In the genomic region with DNA sequence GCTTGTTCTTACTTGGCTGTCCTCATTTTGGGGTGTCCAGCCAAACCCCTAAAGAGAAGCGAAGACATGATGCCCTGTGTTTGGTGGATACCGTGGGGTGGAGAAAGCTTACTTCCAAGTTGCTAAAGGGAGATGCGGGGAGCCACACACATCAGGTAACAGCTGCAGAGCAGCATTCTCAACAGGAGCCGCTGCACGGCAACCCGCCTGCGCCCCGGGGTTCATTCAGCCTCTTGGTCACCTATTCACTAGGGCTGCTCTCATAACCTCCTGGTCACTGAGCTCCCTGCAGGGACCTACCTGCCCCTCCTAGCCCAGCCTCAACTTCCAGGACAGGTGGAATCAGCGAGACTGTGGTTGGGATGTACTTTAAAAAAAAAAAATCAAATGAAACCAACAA, we compare ENCODE assay signal across 23 cellular contexts. TPM values are rescaled to one million over a fixed set of nuclear protein-coding genes. Genes with fewer than 3 reads are reported as not detected.
DNase-seq lines count a peak whose midpoint lies in the region; ATAC-seq and TF ChIP-seq lines count a peak whose summit lies in the region.
"Had no signal": no experiment of that assay in that cellular context is flagged by ENCODE, and none has a peak within 500 bp of the region (broad histone marks: within the 10 kb centered on the region; RNA-seq: fewer than 3 reads in every experiment).

No MANE protein-coding gene starts in this region.

- no peak overlapping the region for H3K9ac ChIP-seq in skeletal muscle tissue (ENCODE audit: low read depth in 1 of 3, low read length in 3 of 3)

- H3K4me1 ChIP-seq in naive thymus-derived CD4-positive, alpha-beta T cell (ENCODE audit: control insufficient read depth in 2 of 2, insufficient read depth in 2 of 2, low read length in 2 of 2), result peaks cover 7 to 32% of the 10 kb centered on the region in 2 donors
- peaks cover 38 to 80% (median 67%) of the 10 kb centered on the region in 3 donors for H3K4me1 ChIP-seq in skeletal muscle tissue (ENCODE audit: control insufficient read depth in 3 of 3, insufficient read depth in 3 of 3, low read length in 3 of 3)
- H3K4me1 ChIP-seq: Caco-2 had no signal

- H3K9me3 Mint-ChIP-seq in naive thymus-derived CD4-positive, alpha-beta T cell, result no peaks in the 10 kb centered on the region
- no peaks in the 10 kb centered on the region for H3K9me3 Mint-ChIP-seq in activated T-helper 2 cell treated with anti-CD3 and anti-CD28 coated beads, Interferon-gamma antibody, Interleukin-2, Interleukin-4, amounts not matched to agents 10 μg/mL and 5 μg/mL and 100 μg/mL, durations not matched to agents 14 hours and 24 hours and 36 hours
- H3K9me3 Mint-ChIP-seq: GM23338 had no signal

- CTCF ChIA-PET in naive thymus-derived CD4-positive, alpha-beta T cell (lab: Charles Lee), result interaction anchor here (0.8 to 1.3 kb wide), 2 partner anchors 37 to 55 kb away, joined by 3 to 4 read pairs; no protein-coding TSS in a partner anchor
- CTCF ChIA-PET in RWPE1 (lab: Yijun Ruan, JAX), result no interaction called here

- no peaks in the 10 kb centered on the region for H3K27me3 ChIP-seq in naive thymus-derived CD4-positive, alpha-beta T cell (ENCODE audit: control insufficient read depth in 2 of 2, insufficient read depth in 2 of 2, low read length in 2 of 2)
- H3K27me3 ChIP-seq in skeletal muscle tissue (ENCODE audit: control insufficient read depth in 3 of 3, insufficient read depth in 3 of 3, low read length in 3 of 3), result no peaks in the 10 kb centered on the region
- H3K27me3 ChIP-seq: MG63 had no signal

- peaks cover 15 to 60% (median 20%) of the 10 kb centered on the region in 3 experiments for H3K36me3 ChIP-seq in naive thymus-derived CD4-positive, alpha-beta T cell (ENCODE audit: control insufficient read depth in 2 of 3, insufficient read depth in 3 of 3, low read length in 3 of 3)
- H3K36me3 ChIP-seq in skeletal muscle tissue (ENCODE audit: control insufficient read depth in 3 of 3, insufficient read depth in 3 of 3, low read length in 3 of 3), result peaks cover 37 to 51% (median 45%) of the 10 kb centered on the region in 3 donors

- H3K27ac Mint-ChIP-seq in naive thymus-derived CD4-positive, alpha-beta T cell, result peak overlapping the region in 7 of 9 donors; percentile 32 to 79 (median 71)
- no peak overlapping the region for H3K27ac Mint-ChIP-seq in activated T-helper 2 cell treated with anti-CD3 and anti-CD28 coated beads, Interferon-gamma antibody, Interleukin-2, Interleukin-4, amounts not matched to agents 10 μg/mL and 5 μg/mL and 100 μg/mL, durations not matched to agents 14 hours and 24 hours and 36 hours
- H3K27ac Mint-ChIP-seq: GM23338 had no signal

- DNase-seq in left cardiac atrium (peak; percentile 8), Right ventricle myocardium inferior (ENCODE audit: missing footprints) (no peak), D341Med (ENCODE audit: low spot score) (peak; percentile 26), NCI-H2171 treated with DMSO at 0.1 percent for 48 hours (lab: John Stamatoyannopoulos, UW) (no peak), RWPE1 (ENCODE audit: low spot score) (no peak)
- DNase-seq in naive thymus-derived CD4-positive, alpha-beta T cell, result no peak
- no peak for DNase-seq in activated T-helper 2 cell treated with anti-CD3 and anti-CD28 coated beads, Interferon-gamma antibody, Interleukin-2, Interleukin-4, amounts not matched to agents 10 μg/mL and 5 μg/mL and 100 μg/mL, durations not matched to agents 14 hours and 24 hours and 36 hours (ENCODE audit: low spot score)
- DNase-seq: C1 segment of cervical spinal cord, Caco-2, DMS153, GF-D8, HCEC 1CT, IMR-90, MG63, NCI-H1048, NCI-H1436, NCI-H1930, NCI-H345, NCI-H524 treated with DMSO at 0.1 percent for 48 hours, SIG-M5 had no signal

- H3K4me1 Mint-ChIP-seq in naive thymus-derived CD4-positive, alpha-beta T cell, result peaks cover 26 to 87% (median 76%) of the 10 kb centered on the region in 7 donors
- H3K4me1 Mint-ChIP-seq in activated T-helper 2 cell treated with anti-CD3 and anti-CD28 coated beads, Interferon-gamma antibody, Interleukin-2, Interleukin-4, amounts not matched to agents 10 μg/mL and 5 μg/mL and 100 μg/mL, durations not matched to agents 14 hours and 24 hours and 36 hours (ENCODE audit: low read depth), result peaks cover 20% of the 10 kb centered on the region

- ATAC-seq in left cardiac atrium (no peak), Right ventricle myocardium inferior (no peak)
- ATAC-seq in naive thymus-derived CD4-positive, alpha-beta T cell, result no peak
- ATAC-seq: GM23338 had no signal

- TF ChIP-seq CTCF in RWPE1 (conservative IDR thresholded peaks at IDR 0.05; ENCODE audit: low read depth), result no peak

- no peak overlapping the region for H3K4me3 ChIP-seq in naive thymus-derived CD4-positive, alpha-beta T cell (ENCODE audit: low read length)
- H3K4me3 ChIP-seq in skeletal muscle tissue (ENCODE audit: low read length in 3 of 3), result no peak overlapping the region
- H3K4me3 ChIP-seq: GM23338, MG63 had no signal

- no peak overlapping the region for H3K27ac ChIP-seq in naive thymus-derived CD4-positive, alpha-beta T cell (ENCODE audit: low read depth, low read length)
- H3K27ac ChIP-seq in skeletal muscle tissue (ENCODE audit: low read depth, low read length) (peak overlapping the region; percentile 69), RWPE1 (no peak overlapping the region)
- H3K27ac ChIP-seq: HL-60 had no signal

- peaks cover 13 to 62% (median 37%) of the 10 kb centered on the region in 5 donors for H3K36me3 Mint-ChIP-seq in naive thymus-derived CD4-positive, alpha-beta T cell
- H3K36me3 Mint-ChIP-seq in activated T-helper 2 cell treated with anti-CD3 and anti-CD28 coated beads, Interferon-gamma antibody, Interleukin-2, Interleukin-4, amounts not matched to agents 10 μg/mL and 5 μg/mL and 100 μg/mL, durations not matched to agents 14 hours and 24 hours and 36 hours (ENCODE audit: low read depth), result peaks cover 78% of the 10 kb centered on the region

- no peak overlapping the region for H3K4me3 Mint-ChIP-seq in naive thymus-derived CD4-positive, alpha-beta T cell
- H3K4me3 Mint-ChIP-seq in activated T-helper 2 cell treated with anti-CD3 and anti-CD28 coated beads, Interferon-gamma antibody, Interleukin-2, Interleukin-4, amounts not matched to agents 10 μg/mL and 5 μg/mL and 100 μg/mL, durations not matched to agents 14 hours and 24 hours and 36 hours (ENCODE audit: low read depth), result no peak overlapping the region
- H3K4me3 Mint-ChIP-seq: GM23338 had no signal

- POLR2A ChIA-PET in naive thymus-derived CD4-positive, alpha-beta T cell (lab: Charles Lee), result interaction anchor here (1.0 kb wide), 1 partner anchor 52 kb away, joined by 3 read pairs; no protein-coding TSS in a partner anchor
- POLR2A ChIA-PET in RWPE1 (lab: Yijun Ruan, JAX; ENCODE audit: low non-redundant PET), result no interaction called here

- intact Hi-C loops in left cardiac atrium (cut with DNase I), result loop anchor here (5.0 kb wide), 1 partner anchor 298 kb away; no protein-coding TSS in a partner anchor
- intact Hi-C loops in Right ventricle myocardium inferior (cut with DNase I), result loop anchor here (5.0 kb wide), 1 partner anchor 78 kb away; no protein-coding TSS in a partner anchor
- intact Hi-C loops in naive thymus-derived CD4-positive, alpha-beta T cell (cut with micrococcal nuclease), result loop anchor here in 1 of 2 donors (5.0 kb wide), 1 partner anchor 298 kb away; no protein-coding TSS in a partner anchor
- intact Hi-C loops in activated T-helper 2 cell treated with anti-CD3 and anti-CD28 coated beads, Interferon-gamma antibody, Interleukin-2, Interleukin-4, amounts not matched to agents 10 μg/mL and 5 μg/mL and 100 μg/mL, durations not matched to agents 14 hours and 24 hours and 36 hours (cut with micrococcal nuclease), result no loop called here

- H3K27me3 Mint-ChIP-seq in naive thymus-derived CD4-positive, alpha-beta T cell, result no peaks in the 10 kb centered on the region
- no peaks in the 10 kb centered on the region for H3K27me3 Mint-ChIP-seq in activated T-helper 2 cell treated with anti-CD3 and anti-CD28 coated beads, Interferon-gamma antibody, Interleukin-2, Interleukin-4, amounts not matched to agents 10 μg/mL and 5 μg/mL and 100 μg/mL, durations not matched to agents 14 hours and 24 hours and 36 hours (ENCODE audit: low read depth)

- H3K9me3 ChIP-seq in naive thymus-derived CD4-positive, alpha-beta T cell (ENCODE audit: control insufficient read depth in 2 of 3, low read length in 3 of 3), result no peaks in the 10 kb centered on the region
- no peaks in the 10 kb centered on the region for H3K9me3 ChIP-seq in skeletal muscle tissue (ENCODE audit: control insufficient read depth in 3 of 3, low read length in 3 of 3)
- H3K9me3 ChIP-seq: Caco-2, MG63 had no signal

RNA-seq across cellular contexts. Expression of a gene that starts 13.2 kb away (rescaled TPM):
- total RNA-seq in left cardiac atrium (10 to 100 TPM; 33.9 to 45.3 TPM), Right ventricle myocardium inferior (34.0 TPM), skeletal muscle tissue (17.7 TPM)
- 100 to 1,000 TPM; 297 to 452 (median 420) TPM for total RNA-seq in naive thymus-derived CD4-positive, alpha-beta T cell
- 100 to 1,000 TPM; 314 to 395 TPM for polyA plus RNA-seq in naive thymus-derived CD4-positive, alpha-beta T cell
- total RNA-seq in activated T-helper 2 cell treated with anti-CD3 and anti-CD28 coated beads, Interferon-gamma antibody, Interleukin-2, Interleukin-4, amounts not matched to agents 10 μg/mL and 5 μg/mL and 100 μg/mL, durations not matched to agents 14 hours and 24 hours and 36 hours, result 83.5 and 95.7 TPM in 2 replicates

RNA-seq across cellular contexts. Expression of a gene that starts 45.4 kb away (rescaled TPM):
- total RNA-seq in left cardiac atrium (10 to 100 TPM; 28.1 to 48.1 TPM), Right ventricle myocardium inferior (18.4 TPM), skeletal muscle tissue (25.6 TPM)
- 100 to 1,000 TPM; 107 to 414 (median 154) TPM for total RNA-seq in naive thymus-derived CD4-positive, alpha-beta T cell
- polyA plus RNA-seq in naive thymus-derived CD4-positive, alpha-beta T cell, result 10 to 100 TPM; 37.4 to 46.9 TPM
- total RNA-seq in activated T-helper 2 cell treated with anti-CD3 and anti-CD28 coated beads, Interferon-gamma antibody, Interleukin-2, Interleukin-4, amounts not matched to agents 10 μg/mL and 5 μg/mL and 100 μg/mL, durations not matched to agents 14 hours and 24 hours and 36 hours, result 103 and 105 TPM in 2 replicates

Comparison
In these comparisons a context has a peak if more than half of its experiments do, and no peak if none do; other contexts are left out.
1. DNase-seq: peak in left cardiac atrium (single experiment) and D341Med (single experiment); none in Right ventricle myocardium inferior (single experiment), naive thymus-derived CD4-positive, alpha-beta T cell (0 of 9), NCI-H2171 treated with DMSO at 0.1 percent for 48 hours (single experiment), activated T-helper 2 cell treated with anti-CD3 and anti-CD28 coated beads, Interferon-gamma antibody, Interleukin-2, Interleukin-4, amounts not matched to agents 10 μg/mL and 5 μg/mL and 100 μg/mL, durations not matched to agents 14 hours and 24 hours and 36 hours (single experiment) and RWPE1 (single experiment).